Comparison of ENCODE assay signal across 21 cellular contexts in genomic region chrX:126170715-126171114, GRCh38. TPM values are rescaled to one million over a fixed set of nuclear protein-coding genes. Genes with fewer than 3 reads are reported as not detected.
"Had no signal": no experiment of that assay in that cellular context is flagged by ENCODE, and none has a peak within 500 bp of the region (broad histone marks: within the 10 kb centered on the region; RNA-seq: fewer than 3 reads in every experiment).

No MANE protein-coding gene starts in this region.

- ATAC-seq: esophagus mucosa; heart left ventricle; left lobe of liver; mucosa of descending colon; naive thymus-derived CD8-positive, alpha-beta T cell; psoas muscle; stimulated activated naive B cell treated with anti-CD40 and anti-IgM and Interleukin-4, amounts not matched to agents 10 μg/mL and 1 μg/mL and 100 μg/mL, for 72 hours; stimulated activated naive CD8-positive, alpha-beta T cell treated with anti-CD3 and anti-CD28 coated beads, Interleukin-15, amount 100 ng/mL, for 72 hours had no signal

- DNase-seq: effector memory CD4-positive, alpha-beta T cell; heart left ventricle; hypothalamus; mucosa of descending colon; naive thymus-derived CD8-positive, alpha-beta T cell; psoas muscle; retina; sigmoid colon; stimulated activated CD4-positive, alpha-beta T cell treated with anti-CD3 and anti-CD28 coated beads, Interleukin-2, amount 100 ng/mL, for 24 hours; stimulated activated CD4-positive, alpha-beta T cell treated with anti-CD3 and anti-CD28 coated beads, Interleukin-4, amount 100 ng/mL, for 4 hours; stimulated activated naive B cell treated with anti-CD40 and anti-IgM and Interleukin-4, amounts not matched to agents 10 μg/mL and 1 μg/mL and 100 μg/mL, for 72 hours; stimulated activated naive CD8-positive, alpha-beta T cell treated with anti-CD3 and anti-CD28 coated beads, Interleukin-15, amount 100 ng/mL, for 72 hours; testis; transverse colon had no signal

- H3K9me3 ChIP-seq: heart left ventricle, mucosa of descending colon, neutrophil, psoas muscle, sigmoid colon, testis, transverse colon had no signal

- H3K4me3 ChIP-seq: heart left ventricle, mucosa of descending colon, psoas muscle, sigmoid colon, skin epidermis, testis, transverse colon had no signal

- H3K27ac ChIP-seq: heart left ventricle, neutrophil, psoas muscle, sigmoid colon, skin epidermis, testis, transverse colon had no signal

- FAIRE-seq: endometrium, islet of Langerhans had no signal

- H3K4me1 ChIP-seq: heart left ventricle, psoas muscle, sigmoid colon, testis, transverse colon had no signal

RNA-seq across cellular contexts. Expression of gene DCAF12L2, which starts 4.6 kb away (rescaled TPM):
- polyA plus RNA-seq: fibroblast of lung; naive thymus-derived CD8-positive, alpha-beta T cell had no signal
